ENCODE assay signal across 11 cellular contexts in the genomic region with DNA sequence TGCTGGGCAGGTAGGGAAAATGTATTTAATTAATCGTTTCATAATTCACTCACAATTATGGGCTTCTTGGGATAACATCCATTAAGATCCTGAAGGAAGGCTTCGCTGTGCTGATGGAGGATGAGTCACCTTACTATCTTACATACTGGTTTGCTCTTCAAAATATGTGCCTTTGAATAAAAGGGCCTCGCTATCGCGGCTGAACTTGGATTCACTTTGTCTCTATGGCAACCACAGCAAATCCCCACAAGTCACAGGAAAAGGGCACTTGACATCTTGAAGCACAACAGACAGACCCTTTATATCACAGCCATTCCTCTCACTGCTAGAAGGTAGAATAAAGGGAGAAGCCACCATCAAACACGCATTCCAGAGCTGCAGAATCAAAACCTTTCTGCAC.
DNase-seq lines count a peak whose midpoint lies in the region; ATAC-seq lines count a peak whose summit lies in the region.
"Had no signal": no experiment of that assay in that cellular context is flagged by ENCODE, and none has a peak within 500 bp of the region (broad histone marks: within the 10 kb centered on the region; RNA-seq: fewer than 3 reads in every experiment).

No MANE protein-coding gene starts in this region.

- ATAC-seq in HG02798 (IDR thresholded peaks at IDR 0.05; ENCODE audit: poor library complexity, unreplicated experiment) (no peak), HG03159 (IDR thresholded peaks at IDR 0.05; ENCODE audit: unreplicated experiment) (no peak), GM18907 (IDR thresholded peaks at IDR 0.05; ENCODE audit: unreplicated experiment) (no peak)
- ATAC-seq: heart left ventricle had no signal

- intact Hi-C loops in head of caudate nucleus (cut with DNase I), result no loop called here
- intact Hi-C loops in posterior cingulate gyrus (cut with DNase I), result no loop called here

- DNase-seq in COLO829 (ENCODE audit: low spot score) (peak; percentile 98), LHCN-M2 (ENCODE audit: low read depth) (peak; percentile 12), RPMI7951 (ENCODE audit: low read depth) (peak; percentile 68), head of caudate nucleus (peak in 30 of 42 donors; percentile 3 to 69 (median 23)), posterior cingulate gyrus (no peak)
- DNase-seq: heart left ventricle, HFFc6, PC-9 had no signal

Comparison
In these comparisons a context has a peak if more than half of its experiments do, and no peak if none do; other contexts are left out.
1. DNase-seq: peak in COLO829 (single experiment), LHCN-M2 (single experiment), RPMI7951 (single experiment) and head of caudate nucleus (30 of 42); none in posterior cingulate gyrus (0 of 10).